Comparison of ENCODE assay signal across 8 cellular contexts in genomic region chr14:106764968-106765369, GRCh38.
A peak's percentile ranks its signal among the peaks of the same experiment; 100 is the strongest.
DNase-seq lines count a peak whose midpoint lies in the region; ATAC-seq and TF ChIP-seq lines count a peak whose summit lies in the region.
"Not testable (repeated sequence)": the region's sequence is repeated elsewhere in the genome, so short reads cannot be mapped to it uniquely, and the experiment has no call there.

No MANE protein-coding gene starts in this region.

- H3F3A ChIP-seq in SK-N-SH (replicated peaks; ENCODE audit: insufficient read depth), result not testable (repeated sequence)

- DNase-seq in GM10266 (ENCODE audit: extremely low spot score); SK-N-SH; mucosa of descending colon; aorta: not testable (repeated sequence)
- DNase-seq in adipocyte (ENCODE audit: low read depth) (peak; percentile 10), fibroblast of mammary gland (ENCODE audit: low read depth) (peak; percentile 10)

- not testable (repeated sequence) for H3K4me1 ChIP-seq in SK-N-SH (ENCODE audit: control insufficient read depth in 1 of 2, insufficient read depth in 2 of 2, low read depth in 1 of 2, low read length in 1 of 2); adipocyte (ENCODE audit: control insufficient read depth, insufficient read depth, low read length); mucosa of descending colon (ENCODE audit: low read depth); aorta (ENCODE audit: control insufficient read depth in 1 of 2, insufficient read depth in 2 of 2, low read length in 2 of 2)

- not testable (repeated sequence) for H3K9ac ChIP-seq in SK-N-SH; adipocyte (ENCODE audit: low read length)

- TF ChIP-seq CTCF in GM10266 (IDR thresholded peaks at IDR 0.05; ENCODE audit: control insufficient read depth, insufficient read depth, low read depth, missing control alignments), result peak; percentile 33
- TF ChIP-seq CTCF in SK-N-SH (IDR thresholded peaks at IDR 0.05), result peak; percentile 72
- TF ChIP-seq CTCF in fibroblast of mammary gland (conservative IDR thresholded peaks at IDR 0.05; ENCODE audit: control insufficient read depth, insufficient read depth, low read depth, low read length), result peak; percentile 34
- not testable (repeated sequence) for TF ChIP-seq CTCF in mucosa of descending colon (IDR thresholded peaks at IDR 0.05)

- H2AFZ ChIP-seq in SK-N-SH (ENCODE audit: low read depth), result not testable (repeated sequence)

- TF ChIP-seq RAD21 in SK-N-SH (IDR thresholded peaks at IDR 0.05; ENCODE audit: low read length), result not testable (repeated sequence)

- TF ChIP-seq EP300 in SK-N-SH (IDR thresholded peaks at IDR 0.05; ENCODE audit: borderline replicate concordance in 1 of 2, low read depth in 1 of 2, low read length in 1 of 2), result not testable (repeated sequence)

- CTCF ChIA-PET in SK-N-SH (lab: Yijun Ruan, JAX), result interaction anchor here (0.6 kb wide), 1 partner anchor 459 kb away, joined by 3 read pairs; no protein-coding TSS in a partner anchor

- not testable (repeated sequence) for H4K20me1 ChIP-seq in SK-N-SH (ENCODE audit: insufficient read depth)

- not testable (repeated sequence) for H3K9me2 ChIP-seq in SK-N-SH

- not testable (repeated sequence) for H3K36me3 ChIP-seq in SK-N-SH (replicated peaks in 1 of 2; ENCODE audit: control insufficient read depth in 1 of 2, insufficient read depth in 2 of 2, low read length in 1 of 2); adipocyte (ENCODE audit: control insufficient read depth, insufficient read depth, low read length, severe bottlenecking); mucosa of descending colon (ENCODE audit: low read depth); aorta (ENCODE audit: control insufficient read depth in 1 of 2, insufficient read depth in 2 of 2, low read length in 1 of 2)

- not testable (repeated sequence) for H3K79me2 ChIP-seq in SK-N-SH (ENCODE audit: insufficient read depth)

- not testable (repeated sequence) for H3K4me2 ChIP-seq in SK-N-SH

- H3K9me3 ChIP-seq in SK-N-SH; adipocyte (ENCODE audit: control insufficient read depth, low read length); mucosa of descending colon; aorta (ENCODE audit: control insufficient read depth, low read length): not testable (repeated sequence)

- intact Hi-C loops in mucosa of descending colon (cut with DNase I, micrococcal nuclease); aorta (cut with DNase I): not testable (repeated sequence)

- not testable (repeated sequence) for H3K4me3 ChIP-seq in SK-N-SH (ENCODE audit: low read depth in 2 of 2, low read length in 1 of 2); adipocyte (ENCODE audit: low read length); fibroblast of mammary gland (ENCODE audit: control insufficient read depth, low read depth, low read length); mucosa of descending colon; aorta (ENCODE audit: low read length in 2 of 2)

- H3K27ac ChIP-seq in SK-N-SH (ENCODE audit: low read depth in 2 of 2, low read length in 1 of 2); aorta (ENCODE audit: low read depth in 1 of 2, low read length in 2 of 2): not testable (repeated sequence)

- POLR2A ChIA-PET in SK-N-SH (lab: Yijun Ruan, JAX), result not testable (repeated sequence)

- ATAC-seq in GM21529 (IDR thresholded peaks at IDR 0.05; ENCODE audit: unreplicated experiment) (peak; percentile 48), HG03521 (IDR thresholded peaks at IDR 0.05; ENCODE audit: unreplicated experiment) (peak; percentile 54), mucosa of descending colon (peak; percentile 77), aorta (ENCODE audit: low FRiP score) (peak; percentile 79)

- H3K27me3 ChIP-seq in SK-N-SH (ENCODE audit: insufficient read depth); adipocyte (replicated peaks; ENCODE audit: control insufficient read depth, insufficient read depth, low read length); aorta (ENCODE audit: control insufficient read depth in 1 of 2, insufficient read depth in 2 of 2, low read length in 1 of 2): not testable (repeated sequence)

- 13% methylated on average over 11 of the region's 11 CpGs for WGBS in SK-N-SH (ENCODE audit: low lambda C conversion rate)
- 26 to 28% methylated on average over 10 to 11 of the region's 11 CpGs for WGBS in aorta, 2 donors
